ENCODE assay signal across 20 cellular contexts in genomic region chrX:130145123-130145522, GRCh38. TPM values are rescaled to one million over a fixed set of nuclear protein-coding genes. Genes with fewer than 3 reads are reported as not detected.
DNase-seq lines count a peak whose midpoint lies in the region; ATAC-seq, FAIRE-seq and TF ChIP-seq lines count a peak whose summit lies in the region.
"Had no signal": no experiment of that assay in that cellular context is flagged by ENCODE, and none has a peak within 500 bp of the region (broad histone marks: within the 10 kb centered on the region; RNA-seq: fewer than 3 reads in every experiment).

No MANE protein-coding gene starts in this region.

- H3K79me2 ChIP-seq in K562 (ENCODE audit: control insufficient read depth, insufficient read depth, low read length) = no peaks in the 10 kb centered on the region

- no peak overlapping the region for H3K4me3 ChIP-seq in K562
- H3K4me3 ChIP-seq in lower leg skin (ENCODE audit: low read depth, poor library complexity, severe bottlenecking) = no peak overlapping the region
- H3K4me3 ChIP-seq in mucosa of descending colon = no peak overlapping the region
- H3K4me3 ChIP-seq: GM12878, GM23338 had no signal

- in situ Hi-C loops in K562 (cut with MboI) = no loop called here

- no peak for TF ChIP-seq EP300 in K562 (IDR thresholded peaks at IDR 0.05; ENCODE audit: low read length)

- CTCF ChIA-PET in K562 (lab: Yijun Ruan, JAX; ENCODE audit: low intra/inter-chr PET ratio) = interaction anchor here (1.2 kb wide), 1 partner anchor 47 kb away, joined by 6 read pairs; no protein-coding TSS in a partner anchor
- CTCF ChIA-PET in activated naive CD4-positive, alpha-beta T cell treated with anti-CD3 and anti-CD28 coated beads, Interleukin-2, amount 10 ng/mL, durations not matched to agents 7 days and 5 days (lab: Charles Lee) = interaction anchor here (0.9 kb wide), 1 partner anchor 42 kb away, joined by 3 read pairs; no protein-coding TSS in a partner anchor

- H4K20me1 ChIP-seq in K562 (replicated peaks; ENCODE audit: control insufficient read depth, insufficient read depth, low read length) = no peaks in the 10 kb centered on the region

- H3K27ac ChIP-seq in K562 (ENCODE audit: extremely low read depth, low read depth, low read length) = no peak overlapping the region
- H3K27ac ChIP-seq: HL-60 had no signal

- no peak overlapping the region for H3K4me2 ChIP-seq in K562 (ENCODE audit: insufficient read depth, low read length)
- H3K4me2 ChIP-seq: GM23338 had no signal

- 92% methylated on average over 4 of the region's 4 CpGs for WGBS in K562 (ENCODE audit: insufficient coverage, low coverage, missing lambda C conversion rate)
- 85 to 95% methylated on average over 4 of the region's 4 CpGs for WGBS in lower leg skin, 2 donors

- no peaks in the 10 kb centered on the region for H3K9me1 ChIP-seq in K562 (ENCODE audit: control insufficient read depth, insufficient read depth, low read length)

- H3K36me3 Mint-ChIP-seq in activated naive CD4-positive, alpha-beta T cell treated with anti-CD3 and anti-CD28 coated beads, Interleukin-2, amount 10 ng/mL, durations not matched to agents 7 days and 5 days = peaks cover 32% of the 10 kb centered on the region
- H3K36me3 Mint-ChIP-seq: IgD-negative memory B cell had no signal

- intact Hi-C loops in K562 (cut with micrococcal nuclease) (no loop called here), lower leg skin (cut with DNase I; ENCODE audit: low total_unique reads) (no loop called here), mucosa of descending colon (cut with DNase I, micrococcal nuclease) (no loop called here)

- POLR2A ChIA-PET in K562 (lab: Yijun Ruan, JAX) = interaction anchor here (0.9 to 2.5 kb wide), 2 partner anchors 10 to 12 kb away, joined by 3 to 7 read pairs; no protein-coding TSS in a partner anchor

- peaks cover 0 to 1% of the 10 kb centered on the region in 2 experiments; a peak in 2 of 5 replicates for H3K4me1 ChIP-seq in K562 (replicated peaks in 1 of 2; ENCODE audit: control insufficient read depth in 2 of 2, insufficient read depth in 2 of 2, low read length in 2 of 2)
- no peaks in the 10 kb centered on the region for H3K4me1 ChIP-seq in mucosa of descending colon (ENCODE audit: low read depth)
- H3K4me1 ChIP-seq: BE2C had no signal

- no peak overlapping the region for H3K9ac ChIP-seq in K562 (ENCODE audit: insufficient read depth in 1 of 2, low read depth in 2 of 2, low read length in 2 of 2)

- H3K9me3 ChIP-seq in K562 (replicated peaks; ENCODE audit: control insufficient read depth, insufficient read depth, low read depth, low read length) (no peaks in the 10 kb centered on the region), mucosa of descending colon (no peaks in the 10 kb centered on the region)
- H3K9me3 ChIP-seq: BE2C had no signal

- H3K27me3 Mint-ChIP-seq in activated naive CD4-positive, alpha-beta T cell treated with anti-CD3 and anti-CD28 coated beads, Interleukin-2, amount 10 ng/mL, durations not matched to agents 7 days and 5 days = no peaks in the 10 kb centered on the region
- H3K27me3 Mint-ChIP-seq: CD4-positive, CD25-positive, alpha-beta regulatory T cell had no signal

- H3K36me3 ChIP-seq in K562 (ENCODE audit: control insufficient read depth, insufficient read depth, low read length) (peaks cover 67% of the 10 kb centered on the region), mucosa of descending colon (ENCODE audit: low read depth) (no peaks in the 10 kb centered on the region)
- H3K36me3 ChIP-seq: BE2C had no signal

- H3K4me3 Mint-ChIP-seq in activated naive CD4-positive, alpha-beta T cell treated with anti-CD3 and anti-CD28 coated beads, Interleukin-2, amount 10 ng/mL, durations not matched to agents 7 days and 5 days = no peak overlapping the region
- H3K4me3 Mint-ChIP-seq: CD4-positive, CD25-positive, alpha-beta regulatory T cell; CD8-positive, alpha-beta memory T cell; GM23338; HFFc6; IgD-negative memory B cell had no signal

- no peak overlapping the region for H3K27ac Mint-ChIP-seq in activated naive CD4-positive, alpha-beta T cell treated with anti-CD3 and anti-CD28 coated beads, Interleukin-2, amount 10 ng/mL, durations not matched to agents 7 days and 5 days
- H3K27ac Mint-ChIP-seq: CD4-positive, CD25-positive, alpha-beta regulatory T cell; CD8-positive, alpha-beta memory T cell; GM23338; HFFc6; IgD-negative memory B cell had no signal

- DNase-seq in EH (ENCODE audit: low read depth) (peak; percentile 16), GM12891 (ENCODE audit: insufficient read length, low spot score) (no peak), K562 (ENCODE audit: extremely low read depth in 1 of 4, low spot score in 3 of 4) (no peak), lower leg skin (ENCODE audit: low spot score in 2 of 2) (no peak), mucosa of descending colon (no peak)
- no peak for DNase-seq in activated naive CD4-positive, alpha-beta T cell treated with anti-CD3 and anti-CD28 coated beads, Interleukin-2, amount 10 ng/mL, durations not matched to agents 7 days and 5 days
- DNase-seq: ACHN; BE2C; CD4-positive, CD25-positive, alpha-beta regulatory T cell; CD8-positive, alpha-beta memory T cell; COR-L47; HFFc6; KG1 had no signal

- FAIRE-seq in GM12891 (lab: Jason Lieb, UNC) = peak; percentile 28
- FAIRE-seq in K562 (lab: Jason Lieb, UNC) = no peak
- FAIRE-seq: GM12878, H54 had no signal

- H2AFZ ChIP-seq in K562 (ENCODE audit: low read depth, low read length) = no peak overlapping the region
- H2AFZ ChIP-seq: GM23338 had no signal

- TF ChIP-seq POLR2A in GM12891 (IDR thresholded peaks at IDR 0.05; ENCODE audit: low read depth, low read length) = no peak
- no peak for TF ChIP-seq POLR2A in K562 (conservative IDR thresholded peaks at IDR 0.05)
- TF ChIP-seq POLR2A in lower leg skin (IDR thresholded peaks at IDR 0.05) = no peak

- H3K27me3 ChIP-seq in K562 (ENCODE audit: control insufficient read depth in 2 of 2, insufficient read depth in 2 of 2, low read length in 2 of 2) = no peaks in the 10 kb centered on the region
- H3K27me3 ChIP-seq: BE2C had no signal

- no peak for ATAC-seq in K562
- no peak for ATAC-seq in mucosa of descending colon
- ATAC-seq: GM23338 had no signal

- TF ChIP-seq RAD21 in K562 (CRISPR knock-in tag; conservative IDR thresholded peaks at IDR 0.05 in 1 of 2, IDR thresholded peaks at IDR 0.05 in 1 of 2) = no peak

- TF ChIP-seq CTCF in K562 (IDR thresholded peaks at IDR 0.05 in 2 of 3, conservative IDR thresholded peaks at IDR 0.05 in 1 of 3; ENCODE audit: insufficient read depth in 2 of 3, low read depth in 1 of 3, low read length in 3 of 3) (no peak), lower leg skin (IDR thresholded peaks at IDR 0.05) (no peak), mucosa of descending colon (IDR thresholded peaks at IDR 0.05) (no peak)

- no peaks in the 10 kb centered on the region for H3K9me3 Mint-ChIP-seq in activated naive CD4-positive, alpha-beta T cell treated with anti-CD3 and anti-CD28 coated beads, Interleukin-2, amount 10 ng/mL, durations not matched to agents 7 days and 5 days
- H3K9me3 Mint-ChIP-seq: CD4-positive, CD25-positive, alpha-beta regulatory T cell; CD8-positive, alpha-beta memory T cell; GM23338; HFFc6; IgD-negative memory B cell had no signal

- no TSS peak for BruUV-seq in K562 (replicated peaks; lab: Mats Ljungman, UMichigan)

- H3K4me1 Mint-ChIP-seq in activated naive CD4-positive, alpha-beta T cell treated with anti-CD3 and anti-CD28 coated beads, Interleukin-2, amount 10 ng/mL, durations not matched to agents 7 days and 5 days = peaks cover 7% of the 10 kb centered on the region
- H3K4me1 Mint-ChIP-seq: CD8-positive, alpha-beta memory T cell had no signal

RNA-seq across cellular contexts. Expression of gene AIFM1, which starts 20.5 kb away (rescaled TPM):
- 54.7 TPM for polyA plus RNA-seq in GM12891 (2012; ENCODE audit: low read depth, missing spikeins)
- 25.4 and 35.9 TPM in 2 replicates for total RNA-seq in K562 (2011; cell fraction: chromatin; rRNA removed; ENCODE audit: low replicate concordance)
- 14.5 and 20.4 TPM in 2 replicates for total RNA-seq in K562 (2011; cell fraction: nucleolus; rRNA removed)
- total RNA-seq in K562 (2011; cell fraction: nucleoplasm; rRNA removed) = 21.5 and 24.0 TPM in 2 replicates
- total RNA-seq in K562 (2014; rRNA removed) (59.9 and 65.0 TPM in 2 replicates), K562 (2014; rRNA removed; fragmentation: Illumina TruSeq; extraction: Trizol) (101 and 107 TPM in 2 replicates), K562 (2015; rRNA removed; fragmentation: Illumina TruSeq; extraction: Trizol) (79.9 and 91.4 TPM in 2 replicates), K562 (2021) (80.7 and 85.2 TPM in 2 replicates), lower leg skin (10 to 100 TPM in 2 of 4 donors, 1 to 10 TPM in 2; 7.6 to 15.0 (median 10.4) TPM), mucosa of descending colon (10 to 100 TPM; 45.3 to 66.9 (median 50.0) TPM)
- polyA plus RNA-seq in K562 (2011; rRNA removed) (85.6 and 111 TPM in 2 replicates), K562 (2014; fragmentation: Illumina TruSeq; extraction: Trizol) (99.0 and 117 TPM in 2 replicates), K562 (2014; fragmentation: Nextera tagmentation; extraction: Ambion mirVana) (10 to 100 TPM; 51.0 to 62.0 TPM), K562 (2014; rRNA removed) (91.2 and 93.7 TPM in 2 replicates)
- polyA plus RNA-seq in K562 (2011; cell fraction: cytosol; rRNA removed) = 55.0 and 81.8 TPM in 2 replicates
- 40.3 and 74.3 TPM in 2 replicates for polyA plus RNA-seq in K562 (2011; cell fraction: nucleus; rRNA removed)
- 89.5 and 101 TPM in 2 replicates for polyA plus RNA-seq in K562 (2012)
- 93.8 and 106 TPM in 2 replicates for polyA minus RNA-seq in K562 (2011; rRNA and poly(A)+ RNA removed)
- polyA minus RNA-seq in K562 (2011; cell fraction: cytosol; rRNA and poly(A)+ RNA removed) = 27.8 and 34.7 TPM in 2 replicates
- 10.8 and 24.0 TPM in 2 replicates for polyA minus RNA-seq in K562 (2011; cell fraction: nucleus; rRNA and poly(A)+ RNA removed)

RNA-seq across cellular contexts. Expression of gene RAB33A, which starts 26.6 kb away (rescaled TPM):
- polyA plus RNA-seq in GM12891 (2012; ENCODE audit: low read depth, missing spikeins) = 20.2 TPM
- 0.23 TPM in 1 of 2 replicates, not detected in the other for total RNA-seq in K562 (2011; cell fraction: chromatin; rRNA removed; ENCODE audit: low replicate concordance)
- 0.33 TPM in 1 of 2 replicates, not detected in the other for total RNA-seq in K562 (2011; cell fraction: nucleolus; rRNA removed)
- not detected in 2 replicates for total RNA-seq in K562 (2011; cell fraction: nucleoplasm; rRNA removed)
- total RNA-seq in K562 (2014; rRNA removed) (0.09 TPM in 1 of 2 replicates, not detected in the other), K562 (2014; rRNA removed; fragmentation: Illumina TruSeq; extraction: Trizol) (not detected in 2 replicates), K562 (2015; rRNA removed; fragmentation: Illumina TruSeq; extraction: Trizol) (not detected in 2 replicates), K562 (2021) (0.20 TPM in 1 of 2 replicates, not detected in the other), lower leg skin (under 1 TPM in 1 of 4 donors, not detected in 3; 0.65 TPM), mucosa of descending colon (under 1 TPM; 0.38 to 0.55 (median 0.47) TPM)
- polyA plus RNA-seq in K562 (2011; rRNA removed) (0.06 and 0.11 TPM in 2 replicates), K562 (2014; fragmentation: Illumina TruSeq; extraction: Trizol) (not detected in 2 replicates), K562 (2014; fragmentation: Nextera tagmentation; extraction: Ambion mirVana) (under 1 TPM; 0.04 TPM), K562 (2014; rRNA removed) (not detected in 2 replicates)
- 0.09 TPM in 1 of 2 replicates, not detected in the other for polyA plus RNA-seq in K562 (2011; cell fraction: cytosol; rRNA removed)
- polyA plus RNA-seq in K562 (2011; cell fraction: nucleus; rRNA removed) = 0.14 TPM in 1 of 2 replicates, not detected in the other
- not detected in 2 replicates for polyA plus RNA-seq in K562 (2012)
- polyA minus RNA-seq in K562 (2011; rRNA and poly(A)+ RNA removed) = not detected in 2 replicates
- polyA minus RNA-seq in K562 (2011; cell fraction: cytosol; rRNA and poly(A)+ RNA removed) = not detected in 2 replicates
- 0.22 and 0.27 TPM in 2 replicates for polyA minus RNA-seq in K562 (2011; cell fraction: nucleus; rRNA and poly(A)+ RNA removed)
- total RNA-seq: A172, G401 had no signal

RNA-seq across cellular contexts. Expression of gene ELF4, which starts 34.8 kb away (rescaled TPM):
- 17.1 TPM for polyA plus RNA-seq in GM12891 (2012; ENCODE audit: low read depth, missing spikeins)
- 17.7 and 35.6 TPM in 2 replicates for total RNA-seq in K562 (2011; cell fraction: chromatin; rRNA removed; ENCODE audit: low replicate concordance)
- 19.2 and 22.7 TPM in 2 replicates for total RNA-seq in K562 (2011; cell fraction: nucleolus; rRNA removed)
- 24.8 and 30.9 TPM in 2 replicates for total RNA-seq in K562 (2011; cell fraction: nucleoplasm; rRNA removed)
- total RNA-seq in K562 (2014; rRNA removed) (28.6 and 41.1 TPM in 2 replicates), K562 (2014; rRNA removed; fragmentation: Illumina TruSeq; extraction: Trizol) (17.6 and 18.3 TPM in 2 replicates), K562 (2015; rRNA removed; fragmentation: Illumina TruSeq; extraction: Trizol) (24.8 and 26.3 TPM in 2 replicates), K562 (2021) (43.9 and 47.7 TPM in 2 replicates), lower leg skin (10 to 100 TPM; 10.8 to 19.1 (median 16.4) TPM), mucosa of descending colon (10 to 100 TPM; 26.3 to 65.0 (median 43.7) TPM)
- polyA plus RNA-seq in K562 (2011; rRNA removed) (29.2 and 33.4 TPM in 2 replicates), K562 (2014; fragmentation: Illumina TruSeq; extraction: Trizol) (50.7 and 55.8 TPM in 2 replicates), K562 (2014; fragmentation: Nextera tagmentation; extraction: Ambion mirVana) (1 to 10 TPM; 5.9 to 7.3 TPM), K562 (2014; rRNA removed) (25.2 and 28.4 TPM in 2 replicates)
- polyA plus RNA-seq in K562 (2011; cell fraction: cytosol; rRNA removed) = 39.7 and 49.3 TPM in 2 replicates
- 24.3 and 33.0 TPM in 2 replicates for polyA plus RNA-seq in K562 (2011; cell fraction: nucleus; rRNA removed)
- polyA plus RNA-seq in K562 (2012) = 38.6 and 52.6 TPM in 2 replicates
- 35.0 and 38.5 TPM in 2 replicates for polyA minus RNA-seq in K562 (2011; rRNA and poly(A)+ RNA removed)
- polyA minus RNA-seq in K562 (2011; cell fraction: cytosol; rRNA and poly(A)+ RNA removed) = 38.8 and 40.9 TPM in 2 replicates
- polyA minus RNA-seq in K562 (2011; cell fraction: nucleus; rRNA and poly(A)+ RNA removed) = 8.9 and 10.8 TPM in 2 replicates
